ENCODE assay signal across 17 cellular contexts in the genomic region with DNA sequence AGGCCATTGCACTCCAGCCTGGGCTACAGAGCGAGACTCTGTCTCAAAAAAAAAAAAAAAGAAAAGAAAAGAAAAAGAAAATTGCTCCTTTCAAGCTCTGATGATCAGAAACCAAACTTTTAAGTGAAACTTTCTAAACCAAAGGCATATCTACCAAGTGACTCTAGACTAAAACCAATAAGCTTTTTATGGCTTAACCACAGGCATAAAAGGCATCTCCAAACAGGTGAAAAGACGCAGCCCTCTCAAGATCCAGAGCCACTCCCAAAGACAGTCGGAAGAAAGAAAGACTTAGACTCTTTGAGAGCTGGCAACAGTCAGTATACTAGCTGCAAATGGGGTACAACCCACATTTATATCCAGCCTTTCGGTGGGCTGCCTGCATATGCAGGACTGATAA.
DNase-seq lines count a peak whose midpoint lies in the region; ATAC-seq, FAIRE-seq and TF ChIP-seq lines count a peak whose summit lies in the region.
"Had no signal": no experiment of that assay in that cellular context is flagged by ENCODE, and none has a peak within 500 bp of the region (broad histone marks: within the 10 kb centered on the region; RNA-seq: fewer than 3 reads in every experiment).

No MANE protein-coding gene starts in this region.

- 0 out of 2 replicates have a peak, but pooled peaks cover 3% of the 10 kb centered on the region for H3K4me1 ChIP-seq in H9 (ENCODE audit: insufficient read depth, low read length)
- no peaks in the 10 kb centered on the region for H3K4me1 ChIP-seq in right atrium auricular region
- H3K4me1 ChIP-seq: Caco-2 had no signal

- TF ChIP-seq CTCF in H9 (conservative IDR thresholded peaks at IDR 0.05) = no peak
- no peak for TF ChIP-seq CTCF in WTC11 (IDR thresholded peaks at IDR 0.05)
- no peak for TF ChIP-seq CTCF in right atrium auricular region (IDR thresholded peaks at IDR 0.05)

- POLR2A ChIA-PET in WTC11 (lab: Charles Lee) = interaction anchor here (0.8 kb wide), 1 partner anchor 473 kb away, joined by 3 read pairs; no protein-coding TSS in a partner anchor

- H3K23ac ChIP-seq in H9 (ENCODE audit: insufficient read length, low read depth, low read length) = no peak overlapping the region

- H3K27ac Mint-ChIP-seq in H9 = peak overlapping the region in 2 of 3 experiments; percentile 17 to 37; a peak in 3 of 7 replicates
- H3K27ac Mint-ChIP-seq in WTC11 = peak overlapping the region; percentile 72; the same call in 1 of the 2 replicates
- H3K27ac Mint-ChIP-seq: CD14-positive monocyte; CD8-positive, alpha-beta T cell had no signal

- no peak overlapping the region for H2BK12ac ChIP-seq in H9 (ENCODE audit: insufficient read length, low read depth, low read length)

- no peak overlapping the region for H3K18ac ChIP-seq in H9 (ENCODE audit: insufficient read length, low read depth, low read length)

- no peaks in the 10 kb centered on the region for H4K20me1 ChIP-seq in H9 (ENCODE audit: control insufficient read depth, insufficient read depth, insufficient read length)

- H3K79me2 ChIP-seq in H9 (ENCODE audit: insufficient read depth, low read length) = no peaks in the 10 kb centered on the region

- H3K14ac ChIP-seq in H9 (ENCODE audit: insufficient read depth, low read length) = no peak overlapping the region

- H3K56ac ChIP-seq in H9 (ENCODE audit: insufficient read length, low read depth, low read length) = no peak overlapping the region

- no peak overlapping the region for H2AFZ ChIP-seq in H9 (ENCODE audit: low read length)

- H4K5ac ChIP-seq in H9 (ENCODE audit: insufficient read length, low read depth, low read length) = no peak overlapping the region

- H3K9me3 ChIP-seq in H9 (ENCODE audit: control insufficient read depth, low read depth, low read length) = no peaks in the 10 kb centered on the region
- no peaks in the 10 kb centered on the region for H3K9me3 ChIP-seq in right atrium auricular region
- H3K9me3 ChIP-seq: Caco-2 had no signal

- no peak overlapping the region for H3K4me3 Mint-ChIP-seq in H9
- no peak overlapping the region for H3K4me3 Mint-ChIP-seq in WTC11
- H3K4me3 Mint-ChIP-seq: CD14-positive monocyte; CD8-positive, alpha-beta T cell had no signal

- H2BK5ac ChIP-seq in H9 (ENCODE audit: insufficient read length, low read length) = no peak overlapping the region

- no peak overlapping the region for H3K4ac ChIP-seq in H9 (ENCODE audit: low read depth, low read length)

- ATAC-seq in WTC11 (no peak), GM19395 (IDR thresholded peaks at IDR 0.05; ENCODE audit: unreplicated experiment) (no peak), GM19324 (IDR thresholded peaks at IDR 0.05; ENCODE audit: low FRiP score, unreplicated experiment) (no peak)
- ATAC-seq: CD8-positive, alpha-beta T cell; HCT116 had no signal

- no CpG with 5 or more reads among the region's 4 CpGs for WGBS in H9 (ENCODE audit: extremely low coverage, insufficient read length, low lambda C conversion rate)

- CTCF ChIA-PET in WTC11 (lab: Charles Lee) = interaction anchor here (1.9 kb wide), 1 partner anchor 41 kb away, joined by 12 read pairs; no protein-coding TSS in a partner anchor

- DNase-seq in GM12891 (ENCODE audit: insufficient read length, low spot score) (no peak), H9 (no peak), WTC11 (ENCODE audit: low spot score) (no peak), myocyte (ENCODE audit: low read depth) (peak; percentile 31), right atrium auricular region (ENCODE audit: low spot score) (no peak), COLO668 (lab: John Stamatoyannopoulos, UW; ENCODE audit: unreplicated experiment) (no peak)
- DNase-seq: Caco-2; CD8-positive, alpha-beta T cell; DND-41; GDM1; IMR-90; KG1 had no signal

- no peak overlapping the region for H2BK15ac ChIP-seq in H9 (ENCODE audit: low read depth, low read length)

- no peaks in the 10 kb centered on the region for H3K79me1 ChIP-seq in H9 (ENCODE audit: insufficient read depth, low read depth, low read length, poor library complexity, severe bottlenecking)

- H2BK20ac ChIP-seq in H9 (ENCODE audit: low read depth, low read length, poor library complexity, severe bottlenecking) = no peak overlapping the region

- no peaks in the 10 kb centered on the region for H3K36me3 ChIP-seq in right atrium auricular region

- H3K27ac ChIP-seq in H9 (ENCODE audit: insufficient read length, low read depth, low read length) (no peak overlapping the region), right atrium auricular region (no peak overlapping the region)
- H3K27ac ChIP-seq: 22Rv1 had no signal

- H3K4me1 Mint-ChIP-seq in H9 (peaks cover 27 to 31% of the 10 kb centered on the region in 2 experiments), WTC11 (peaks cover 27% of the 10 kb centered on the region)

- no peaks in the 10 kb centered on the region for H3K23me2 ChIP-seq in H9 (ENCODE audit: insufficient read length, low read depth, low read length, poor library complexity, severe bottlenecking)

- H3T11ph ChIP-seq in H9 (ENCODE audit: low read length) = no peak overlapping the region

- no peak overlapping the region for H2BK120ac ChIP-seq in H9 (ENCODE audit: low read depth, low read length, poor library complexity, severe bottlenecking)

- no peak overlapping the region for H4K91ac ChIP-seq in H9 (ENCODE audit: insufficient read length, low read depth, low read length)

- no peak overlapping the region for H3K9ac ChIP-seq in H9 (ENCODE audit: extremely low read depth, insufficient read length, low read length)

- H3K4me3 ChIP-seq in right atrium auricular region = no peak overlapping the region

- H2AK5ac ChIP-seq in H9 (ENCODE audit: insufficient read length, low read length) = no peak overlapping the region

- no peak overlapping the region for H3K4me2 ChIP-seq in H9 (ENCODE audit: insufficient read depth, insufficient read length, low read length)

- H4K8ac ChIP-seq in H9 (replicated peaks; ENCODE audit: insufficient read length, low read depth, low read length) = no peak overlapping the region

- peak; percentile 50 for FAIRE-seq in GM12891 (lab: Jason Lieb, UNC)

- H3K27me3 ChIP-seq in H9 (ENCODE audit: insufficient read depth, low read length) (no peaks in the 10 kb centered on the region), right atrium auricular region (no peaks in the 10 kb centered on the region)

- peaks cover 0 to 5% (median 2%) of the 10 kb centered on the region in 3 experiments; a peak in 2 of 7 replicates for H3K36me3 Mint-ChIP-seq in H9 (ENCODE audit: insufficient read depth in 1 of 3, low read depth in 3 of 3)
- H3K36me3 Mint-ChIP-seq in WTC11 = no peaks in the 10 kb centered on the region
- H3K36me3 Mint-ChIP-seq: CD14-positive monocyte; CD8-positive, alpha-beta T cell had no signal

- H3K27me3 Mint-ChIP-seq in H9 (ENCODE audit: low read depth) (no peaks in the 10 kb centered on the region), WTC11 (ENCODE audit: low read depth) (no peaks in the 10 kb centered on the region; the same call in 1 of the 2 replicates)

- TF ChIP-seq POLR2A in GM12891 (IDR thresholded peaks at IDR 0.05; ENCODE audit: low read depth, low read length) = no peak

- H3K9me3 Mint-ChIP-seq in H9 = peaks cover 0 to 3% of the 10 kb centered on the region in 2 experiments; a peak in 2 of 5 replicates
- no peaks in the 10 kb centered on the region for H3K9me3 Mint-ChIP-seq in WTC11
- H3K9me3 Mint-ChIP-seq: CD8-positive, alpha-beta T cell had no signal

TF ChIP-seq in GM12891, 5 proteins besides CTCF, POLR2A, EP300 and RAD21:
- TF ChIP-seq POU2F2 (IDR thresholded peaks at IDR 0.05; ENCODE audit: low read depth, low read length) = no peak
- no peak for TF ChIP-seq POLR2AphosphoS5 (IDR thresholded peaks at IDR 0.05; ENCODE audit: low read depth, low read length)
- no peak for TF ChIP-seq TAF1 (IDR thresholded peaks at IDR 0.05; ENCODE audit: low read depth, low read length)

TF ChIP-seq in WTC11, 78 proteins besides CTCF, POLR2A, EP300 and RAD21:
- no peak for TF ChIP-seq MYBL2 (CRISPR knock-in tag; IDR thresholded peaks at IDR 0.05)
- TF ChIP-seq RORB (CRISPR knock-in tag; IDR thresholded peaks at IDR 0.05) = no peak
